In the genomic region with DNA sequence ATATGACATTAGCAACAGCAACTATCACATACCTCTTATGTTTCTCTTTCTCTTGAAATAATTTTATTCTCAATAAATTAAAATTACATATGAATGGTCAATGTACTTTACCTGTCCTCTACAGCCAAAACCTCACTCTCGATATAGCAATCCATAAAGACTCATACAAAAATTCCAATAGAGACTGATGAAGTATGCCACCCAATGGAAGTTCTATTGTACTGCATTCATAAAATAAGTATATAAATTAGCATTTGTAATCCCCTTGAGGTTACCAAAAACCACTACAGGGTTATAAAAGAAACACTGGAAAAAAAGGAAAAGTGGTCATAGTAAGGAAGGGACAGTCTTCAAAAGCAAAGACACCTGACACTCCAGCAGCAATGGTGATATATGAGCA, we compare ENCODE assay signal across 10 cellular contexts. TPM values are rescaled to one million over a fixed set of nuclear protein-coding genes. Genes with fewer than 3 reads are reported as not detected.
DNase-seq lines count a peak whose midpoint lies in the region; FAIRE-seq and TF ChIP-seq lines count a peak whose summit lies in the region.
"Had no signal": no experiment of that assay in that cellular context is flagged by ENCODE, and none has a peak within 500 bp of the region (broad histone marks: within the 10 kb centered on the region; RNA-seq: fewer than 3 reads in every experiment).

No MANE protein-coding gene starts in this region.

- no peak for FAIRE-seq in urothelium cell line (lab: Jason Lieb, UNC)

- H3K4me3 ChIP-seq in AG10803 (ENCODE audit: low read length), result no peak overlapping the region

- no peak for DNase-seq in AG10803 (ENCODE audit: low read depth)
- DNase-seq in HT-29 (ENCODE audit: low spot score), result peak; percentile 58
- DNase-seq in amniotic epithelial cell (ENCODE audit: low read depth), result peak; percentile 17
- DNase-seq in kidney tubule cell (ENCODE audit: low spot score), result peak; percentile 46
- no peak for DNase-seq in hepatic stellate cell (ENCODE audit: low spot score)
- no peak for DNase-seq in HuH-7.5 (ENCODE audit: low spot score)
- no peak for DNase-seq in urothelium cell line (ENCODE audit: low spot score)
- no peak for DNase-seq in NCI-H2196 (lab: John Stamatoyannopoulos, UW; ENCODE audit: unreplicated experiment)
- DNase-seq: NCI-H2171 treated with DMSO at 0.1 percent for 48 hours had no signal

- peak; percentile 48 for TF ChIP-seq CTCF in AG10803 (conservative IDR thresholded peaks at IDR 0.05; ENCODE audit: low read length)

RNA-seq across cellular contexts. Expression of a gene that starts 32.8 kb away (rescaled TPM):
- total RNA-seq in HT-29 (2014; rRNA removed; shearing (Covaris generic)), result 55.7 and 55.9 TPM in 2 replicates

RNA-seq across cellular contexts. Expression of a gene that starts 47.0 kb away (rescaled TPM):
- 21.8 and 24.9 TPM in 2 replicates for total RNA-seq in HT-29 (2014; rRNA removed; shearing (Covaris generic))

RNA-seq across cellular contexts. Expression of a gene that starts 49.8 kb away (rescaled TPM):
- 0.28 TPM in 1 of 2 replicates, not detected in the other for total RNA-seq in HT-29 (2014; rRNA removed; shearing (Covaris generic))
- total RNA-seq: skeletal muscle tissue had no signal

Comparison
In these comparisons a context has a peak if more than half of its experiments do, and no peak if none do; other contexts are left out.
1. DNase-seq: peak in HT-29 (single experiment), amniotic epithelial cell (single experiment) and kidney tubule cell (single experiment); none in AG10803 (single experiment), hepatic stellate cell (single experiment), HuH-7.5 (single experiment), urothelium cell line (single experiment) and NCI-H2196 (single experiment).